ENCODE assay signal across 36 cellular contexts in genomic region chr16:89001117-89002027, GRCh38. TPM values are rescaled to one million over a fixed set of nuclear protein-coding genes. Genes with fewer than 3 reads are reported as not detected.
A peak's percentile ranks its signal among the peaks of the same experiment; 100 is the strongest.
DNase-seq lines count a peak whose midpoint lies in the region; ATAC-seq, FAIRE-seq and TF ChIP-seq lines count a peak whose summit lies in the region.
"Had no signal": no experiment of that assay in that cellular context is flagged by ENCODE, and none has a peak within 500 bp of the region (broad histone marks: within the 10 kb centered on the region; RNA-seq: fewer than 3 reads in every experiment).

No MANE protein-coding gene starts in this region.

- H3K9ac ChIP-seq in iPS-20b (ENCODE audit: low read depth, low read length): no peak overlapping the region

- peaks cover 11% of the 10 kb centered on the region for H3K36me3 Mint-ChIP-seq in WTC11
- H3K36me3 Mint-ChIP-seq: IgD-negative memory B cell had no signal

- H3K27ac ChIP-seq in cardiac muscle cell (no peak overlapping the region), right atrium auricular region (no peak overlapping the region), iPS-20b (ENCODE audit: low read length) (no peak overlapping the region)
- H3K27ac ChIP-seq: breast epithelium, esophagus muscularis mucosa, foreskin keratinocyte, heart left ventricle, HL-60, left lung, RWPE1, SK-N-MC, tibial nerve had no signal

- peaks cover 14% of the 10 kb centered on the region for H3K4me1 ChIP-seq in cardiac muscle cell (ENCODE audit: low read depth)
- peaks cover 0 to 18% of the 10 kb centered on the region in 2 donors for H3K4me1 ChIP-seq in right atrium auricular region
- H3K4me1 ChIP-seq in iPS-20b (ENCODE audit: insufficient read depth, low read length): peaks cover 4% of the 10 kb centered on the region; the same call in 1 of the 2 replicates
- H3K4me1 ChIP-seq: breast epithelium, foreskin keratinocyte had no signal

- ATAC-seq in WTC11: peak; percentile 57
- no peak for ATAC-seq in HG02885 (IDR thresholded peaks at IDR 0.05; ENCODE audit: poor library complexity, unreplicated experiment)
- ATAC-seq: activated CD4-positive, alpha-beta T cell treated with anti-CD3 and anti-CD28 coated beads for 36 hours; foreskin keratinocyte; heart left ventricle; left lung; naive thymus-derived CD8-positive, alpha-beta T cell had no signal

- POLR2A ChIA-PET in WTC11 (lab: Charles Lee): no interaction called here

- peaks cover 30% of the 10 kb centered on the region for H3K27me3 Mint-ChIP-seq in WTC11 (ENCODE audit: low read depth)

- H3K4me1 Mint-ChIP-seq in WTC11: peaks cover 13% of the 10 kb centered on the region
- H3K4me1 Mint-ChIP-seq: mesothelial cell of epicardium had no signal

- FAIRE-seq in D721Med (lab: Jason Lieb, UNC): no peak
- FAIRE-seq: colon, GM18507 had no signal

- H3K27ac Mint-ChIP-seq in WTC11: no peak overlapping the region
- H3K27ac Mint-ChIP-seq: HFFc6, IgD-negative memory B cell, mesothelial cell of epicardium had no signal

- H3K4me3 ChIP-seq in cardiac muscle cell (no peak overlapping the region), right atrium auricular region (no peak overlapping the region), iPS-20b (ENCODE audit: low read length) (peak overlapping the region; percentile 29; the same call in 1 of the 2 replicates)
- H3K4me3 ChIP-seq: breast epithelium, esophagus muscularis mucosa, heart left ventricle, left lung, SK-N-MC, smooth muscle cell, tibial nerve had no signal

- H3K9me3 ChIP-seq in cardiac muscle cell (ENCODE audit: low read depth) (no peaks in the 10 kb centered on the region), right atrium auricular region (peaks cover 0 to 46% of the 10 kb centered on the region in 2 donors), iPS-20b (ENCODE audit: insufficient read depth, low read depth, low read length) (peaks cover 14% of the 10 kb centered on the region)

- H3K27me3 ChIP-seq in cardiac muscle cell (no peaks in the 10 kb centered on the region), right atrium auricular region (peaks cover 0 to 6% of the 10 kb centered on the region in 2 donors), iPS-20b (ENCODE audit: insufficient read depth, low read length) (peaks cover 23% of the 10 kb centered on the region)

- no peak overlapping the region for H3K4me3 Mint-ChIP-seq in WTC11
- H3K4me3 Mint-ChIP-seq: activated CD4-positive, alpha-beta T cell treated with anti-CD3 and anti-CD28 coated beads for 36 hours; HFFc6; IgD-negative memory B cell; mesothelial cell of epicardium; naive thymus-derived CD8-positive, alpha-beta T cell had no signal

- H3K36me3 ChIP-seq in cardiac muscle cell (no peaks in the 10 kb centered on the region), right atrium auricular region (no peaks in the 10 kb centered on the region), iPS-20b (ENCODE audit: insufficient read depth, low read depth, low read length) (no peaks in the 10 kb centered on the region)
- H3K36me3 ChIP-seq: breast epithelium, esophagus muscularis mucosa, heart left ventricle, left lung had no signal

- TF ChIP-seq CTCF in cardiac muscle cell (IDR thresholded peaks at IDR 0.05; ENCODE audit: low read depth, low read length) (no peak), right atrium auricular region (IDR thresholded peaks at IDR 0.05) (no peak), WTC11 (IDR thresholded peaks at IDR 0.05) (no peak), D721Med (IDR thresholded peaks at IDR 0.05; ENCODE audit: insufficient read depth, missing control alignments) (no peak)

- CTCF ChIA-PET in WTC11 (lab: Charles Lee): interaction anchor here (0.7 to 2.4 kb wide), 3 partner anchors 59 to 264 kb away, joined by 3 to 12 read pairs (median 3); no protein-coding TSS in a partner anchor

- H3K9me3 Mint-ChIP-seq in WTC11: peaks cover 23% of the 10 kb centered on the region

- DNase-seq in cardiac muscle cell (ENCODE audit: low read depth in 1 of 2, low spot score in 1 of 2) (peak; percentile 9 to 62), right atrium auricular region (ENCODE audit: low spot score) (no peak), WTC11 (ENCODE audit: low spot score) (peak; percentile 52), putamen (ENCODE audit: low spot score) (no peak), D721Med (ENCODE audit: insufficient read length, low spot score) (no peak), AG20443 (ENCODE audit: low spot score) (no peak)
- DNase-seq: activated CD4-positive, alpha-beta T cell treated with anti-CD3 and anti-CD28 coated beads for 36 hours; activated T-cell treated with anti-CD3 and anti-CD28 coated beads for 4 hours; effector memory CD4-positive, alpha-beta T cell; foreskin keratinocyte; HFFc6; naive thymus-derived CD8-positive, alpha-beta T cell; NCI-H1105 treated with DMSO at 0.1 percent for 48 hours; NCI-H1930; NCI-H226; NCI-H748 treated with DMSO at 0.1 percent for 48 hours; stimulated activated CD4-positive, alpha-beta T cell treated with anti-CD3 and anti-CD28 coated beads, Interleukin-2, amount 100 ng/mL, for 24 hours had no signal

TF ChIP-seq in WTC11, 78 proteins besides CTCF, POLR2A, EP300 and RAD21:
- TF ChIP-seq MYBL2 (CRISPR knock-in tag; IDR thresholded peaks at IDR 0.05) (0 out of 2 replicates have a peak, but pooled peaks have one; percentile 21), SP1 (CRISPR knock-in tag; conservative IDR thresholded peaks at IDR 0.05) (peak; percentile 38; the same call in 1 of the 2 replicates), EMX1 (CRISPR knock-in tag; IDR thresholded peaks at IDR 0.05) (no peak), ZNF219 (CRISPR knock-in tag; IDR thresholded peaks at IDR 0.05; ENCODE audit: borderline replicate concordance) (no peak), E2F1 (CRISPR knock-in tag; IDR thresholded peaks at IDR 0.05) (no peak), HMGXB4 (CRISPR knock-in tag; IDR thresholded peaks at IDR 0.05) (no peak), E2F5 (CRISPR knock-in tag; IDR thresholded peaks at IDR 0.05) (no peak), SOX15 (CRISPR knock-in tag; IDR thresholded peaks at IDR 0.05) (no peak)

RNA-seq across cellular contexts. Expression of gene CBFA2T3, which starts 24.4 kb away (rescaled TPM):
- 0.21 and 0.69 TPM in 2 replicates for total RNA-seq in cardiac muscle cell
- polyA plus RNA-seq in cardiac muscle cell: 1.5 and 3.3 TPM in 2 replicates
- 1 to 10 TPM; 1.1 to 2.6 TPM for total RNA-seq in right atrium auricular region
- total RNA-seq in WTC11 (2021): 1.9 to 2.8 TPM (median 2.6 TPM) in 3 replicates
- total RNA-seq: HFFc6, MCF 10A, osteocyte, renal cortical epithelial cell, smooth muscle cell had no signal
- polyA plus RNA-seq: BJ had no signal

Comparison
In these comparisons a context has a peak if more than half of its experiments do, and no peak if none do; other contexts are left out.
1. DNase-seq: peak in cardiac muscle cell (2 of 2) and WTC11 (single experiment); none in right atrium auricular region (single experiment), putamen (single experiment), D721Med (single experiment) and AG20443 (single experiment).